10 cellular contexts compared by ENCODE assay signal in the genomic region with DNA sequence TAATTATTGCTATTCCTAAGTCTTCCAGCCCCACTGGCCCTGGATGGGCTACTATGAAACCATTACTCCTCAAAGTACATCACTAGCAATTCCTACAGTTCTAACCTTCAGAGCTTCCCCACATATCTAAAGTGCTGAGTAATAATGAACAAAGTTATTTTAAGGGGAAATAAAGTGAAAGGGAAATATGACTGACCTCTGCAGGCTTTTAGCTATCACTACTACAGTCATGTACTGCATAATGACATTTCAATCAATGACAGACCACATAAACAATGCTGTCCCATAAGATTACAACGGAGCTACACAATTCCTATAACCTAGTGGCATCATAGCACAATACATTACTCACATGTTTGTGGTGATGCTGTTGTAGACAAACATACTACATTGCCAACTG. TPM values are rescaled to one million over a fixed set of nuclear protein-coding genes. Genes with fewer than 3 reads are reported as not detected.
DNase-seq lines count a peak whose midpoint lies in the region; ATAC-seq and TF ChIP-seq lines count a peak whose summit lies in the region.
"Had no signal": no experiment of that assay in that cellular context is flagged by ENCODE, and none has a peak within 500 bp of the region (broad histone marks: within the 10 kb centered on the region; RNA-seq: fewer than 3 reads in every experiment).

No MANE protein-coding gene starts in this region.

- DNase-seq in activated CD8-positive, alpha-beta T cell treated with anti-CD3 and anti-CD28 coated beads for 36 hours: no peak
- DNase-seq in activated CD8-positive, alpha-beta T cell treated with anti-CD3 and anti-CD28 coated beads, Interleukin-2, amount 10 ng/mL, durations not matched to agents 7 days and 5 days: no peak
- DNase-seq in adipocyte (ENCODE audit: low read depth) (peak; percentile 84), activated T-cell treated with anti-CD3 and anti-CD28 coated beads for 4 hours (no peak)
- DNase-seq in activated CD4-positive, alpha-beta T cell treated with anti-CD3 and anti-CD28 coated beads, Interleukin-2, amount 10 ng/mL, durations not matched to agents 24 days and 14 days: no peak

- intact Hi-C loops in activated CD8-positive, alpha-beta T cell treated with anti-CD3 and anti-CD28 coated beads for 36 hours (cut with micrococcal nuclease): no loop called here
- intact Hi-C loops in activated CD4-positive, alpha-beta T cell treated with anti-CD3 and anti-CD28 coated beads, Interleukin-2, amount 10 ng/mL, durations not matched to agents 24 days and 14 days (cut with micrococcal nuclease): no loop called here

- H3K36me3 Mint-ChIP-seq in activated CD8-positive, alpha-beta T cell treated with anti-CD3 and anti-CD28 coated beads for 36 hours (ENCODE audit: low read depth): peaks cover 17% of the 10 kb centered on the region
- H3K36me3 Mint-ChIP-seq in activated CD8-positive, alpha-beta T cell treated with anti-CD3 and anti-CD28 coated beads, Interleukin-2, amount 10 ng/mL, durations not matched to agents 7 days and 5 days (ENCODE audit: low read depth): peaks cover 32% of the 10 kb centered on the region
- peaks cover 21% of the 10 kb centered on the region for H3K36me3 Mint-ChIP-seq in activated CD4-positive, alpha-beta T cell treated with anti-CD3 and anti-CD28 coated beads, Interleukin-2, amount 10 ng/mL, durations not matched to agents 24 days and 14 days (ENCODE audit: low read depth)
- H3K36me3 Mint-ChIP-seq: activated naive CD4-positive, alpha-beta T cell treated with anti-CD3 and anti-CD28 coated beads, Interleukin-2, amount 50 U/mL, for 72 hours had no signal

- H3K9ac ChIP-seq in adipocyte (ENCODE audit: low read length): peak overlapping the region; percentile 37
- peak overlapping the region; percentile 52 for H3K9ac ChIP-seq in skeletal muscle satellite cell (ENCODE audit: low read depth, low read length)

- POLR2A ChIA-PET in activated CD8-positive, alpha-beta T cell treated with anti-CD3 and anti-CD28 coated beads for 36 hours (lab: Charles Lee): no interaction called here
- POLR2A ChIA-PET in activated CD8-positive, alpha-beta T cell treated with anti-CD3 and anti-CD28 coated beads, Interleukin-2, amount 10 ng/mL, durations not matched to agents 7 days and 5 days (lab: Charles Lee): no interaction called here

- H3K9me3 ChIP-seq in adipocyte (ENCODE audit: control insufficient read depth, low read length) (no peaks in the 10 kb centered on the region), skeletal muscle satellite cell (replicated peaks; ENCODE audit: low read length) (no peaks in the 10 kb centered on the region)

- H3K4me3 ChIP-seq in adipocyte (ENCODE audit: low read length) (no peak overlapping the region), skeletal muscle satellite cell (ENCODE audit: low read length) (no peak overlapping the region)

- CTCF ChIA-PET in activated CD8-positive, alpha-beta T cell treated with anti-CD3 and anti-CD28 coated beads for 36 hours (lab: Charles Lee): interaction anchor here (0.7 to 2.4 kb wide), 9 partner anchors 10 to 221 kb away, joined by 3 to 35 read pairs (median 6); no protein-coding TSS in a partner anchor
- CTCF ChIA-PET in activated CD8-positive, alpha-beta T cell treated with anti-CD3 and anti-CD28 coated beads, Interleukin-2, amount 10 ng/mL, durations not matched to agents 7 days and 5 days (lab: Charles Lee): interaction anchor here (1.1 to 3.6 kb wide), 7 partner anchors 11 to 178 kb away, joined by 3 to 51 read pairs (median 11); no protein-coding TSS in a partner anchor

- H3K36me3 ChIP-seq in adipocyte (ENCODE audit: control insufficient read depth, insufficient read depth, low read length, severe bottlenecking) (peaks cover 42% of the 10 kb centered on the region), skeletal muscle satellite cell (ENCODE audit: insufficient read depth, low read length) (peaks cover 40% of the 10 kb centered on the region)

- H3K4me1 Mint-ChIP-seq in activated CD8-positive, alpha-beta T cell treated with anti-CD3 and anti-CD28 coated beads for 36 hours (ENCODE audit: low read depth): peaks cover 7% of the 10 kb centered on the region
- no peaks in the 10 kb centered on the region for H3K4me1 Mint-ChIP-seq in activated CD8-positive, alpha-beta T cell treated with anti-CD3 and anti-CD28 coated beads, Interleukin-2, amount 10 ng/mL, durations not matched to agents 7 days and 5 days (ENCODE audit: low read depth)
- H3K4me1 Mint-ChIP-seq in activated CD4-positive, alpha-beta T cell treated with anti-CD3 and anti-CD28 coated beads, Interleukin-2, amount 10 ng/mL, durations not matched to agents 24 days and 14 days: peaks cover 2% of the 10 kb centered on the region

- H3K27ac Mint-ChIP-seq in activated CD8-positive, alpha-beta T cell treated with anti-CD3 and anti-CD28 coated beads for 36 hours: no peak overlapping the region
- no peak overlapping the region for H3K27ac Mint-ChIP-seq in activated CD8-positive, alpha-beta T cell treated with anti-CD3 and anti-CD28 coated beads, Interleukin-2, amount 10 ng/mL, durations not matched to agents 7 days and 5 days
- H3K27ac Mint-ChIP-seq in activated CD4-positive, alpha-beta T cell treated with anti-CD3 and anti-CD28 coated beads, Interleukin-2, amount 10 ng/mL, durations not matched to agents 24 days and 14 days: no peak overlapping the region
- H3K27ac Mint-ChIP-seq: activated naive CD4-positive, alpha-beta T cell treated with anti-CD3 and anti-CD28 coated beads, Interleukin-2, amount 50 U/mL, for 72 hours had no signal

- H3K9me3 Mint-ChIP-seq in activated CD8-positive, alpha-beta T cell treated with anti-CD3 and anti-CD28 coated beads for 36 hours: no peaks in the 10 kb centered on the region
- no peaks in the 10 kb centered on the region for H3K9me3 Mint-ChIP-seq in activated CD8-positive, alpha-beta T cell treated with anti-CD3 and anti-CD28 coated beads, Interleukin-2, amount 10 ng/mL, durations not matched to agents 7 days and 5 days (ENCODE audit: insufficient read depth)
- no peaks in the 10 kb centered on the region for H3K9me3 Mint-ChIP-seq in activated CD4-positive, alpha-beta T cell treated with anti-CD3 and anti-CD28 coated beads, Interleukin-2, amount 10 ng/mL, durations not matched to agents 24 days and 14 days
- H3K9me3 Mint-ChIP-seq: activated naive CD4-positive, alpha-beta T cell treated with anti-CD3 and anti-CD28 coated beads, Interleukin-2, amount 50 U/mL, for 72 hours had no signal

- no peak for TF ChIP-seq CTCF in activated CD8-positive, alpha-beta T cell treated with anti-CD3 and anti-CD28 coated beads for 36 hours (IDR thresholded peaks at IDR 0.05)

- peak; percentile 20 for ATAC-seq in activated CD8-positive, alpha-beta T cell treated with anti-CD3 and anti-CD28 coated beads for 36 hours
- no peak for ATAC-seq in activated CD8-positive, alpha-beta T cell treated with anti-CD3 and anti-CD28 coated beads, Interleukin-2, amount 10 ng/mL, durations not matched to agents 7 days and 5 days
- ATAC-seq in HG03103 (IDR thresholded peaks at IDR 0.05; ENCODE audit: low read depth, unreplicated experiment) (peak; percentile 64), HG03097 (IDR thresholded peaks at IDR 0.05; ENCODE audit: low FRiP score, unreplicated experiment) (no peak)
- ATAC-seq: Panc1 had no signal

- H3K27me3 ChIP-seq in adipocyte (replicated peaks; ENCODE audit: control insufficient read depth, insufficient read depth, low read length) (no peaks in the 10 kb centered on the region), skeletal muscle satellite cell (ENCODE audit: control insufficient read depth, insufficient read depth, low read length) (no peaks in the 10 kb centered on the region)

- H3K4me1 ChIP-seq in adipocyte (ENCODE audit: control insufficient read depth, insufficient read depth, low read length) (peaks cover 27% of the 10 kb centered on the region), skeletal muscle satellite cell (ENCODE audit: control insufficient read depth, insufficient read depth, low read length) (peaks cover 29% of the 10 kb centered on the region)

- no peaks in the 10 kb centered on the region for H3K27me3 Mint-ChIP-seq in activated CD8-positive, alpha-beta T cell treated with anti-CD3 and anti-CD28 coated beads for 36 hours
- H3K27me3 Mint-ChIP-seq in activated CD8-positive, alpha-beta T cell treated with anti-CD3 and anti-CD28 coated beads, Interleukin-2, amount 10 ng/mL, durations not matched to agents 7 days and 5 days (ENCODE audit: low read depth): no peaks in the 10 kb centered on the region
- H3K27me3 Mint-ChIP-seq in activated CD4-positive, alpha-beta T cell treated with anti-CD3 and anti-CD28 coated beads, Interleukin-2, amount 10 ng/mL, durations not matched to agents 24 days and 14 days: no peaks in the 10 kb centered on the region

- peak overlapping the region; percentile 26 for H3K4me2 ChIP-seq in skeletal muscle satellite cell (ENCODE audit: low read length)

- no peak overlapping the region for H3K4me3 Mint-ChIP-seq in activated CD8-positive, alpha-beta T cell treated with anti-CD3 and anti-CD28 coated beads for 36 hours
- H3K4me3 Mint-ChIP-seq in activated CD8-positive, alpha-beta T cell treated with anti-CD3 and anti-CD28 coated beads, Interleukin-2, amount 10 ng/mL, durations not matched to agents 7 days and 5 days: no peak overlapping the region
- H3K4me3 Mint-ChIP-seq in activated CD4-positive, alpha-beta T cell treated with anti-CD3 and anti-CD28 coated beads, Interleukin-2, amount 10 ng/mL, durations not matched to agents 24 days and 14 days: no peak overlapping the region

RNA-seq across cellular contexts. Expression of a gene that starts 22.1 kb away (rescaled TPM):
- total RNA-seq in activated CD8-positive, alpha-beta T cell treated with anti-CD3 and anti-CD28 coated beads for 36 hours: 1 to 10 TPM; 5.4 to 5.5 TPM
- total RNA-seq in activated CD8-positive, alpha-beta T cell treated with anti-CD3 and anti-CD28 coated beads, Interleukin-2, amount 10 ng/mL, durations not matched to agents 7 days and 5 days: 1 to 10 TPM; 5.3 TPM
- total RNA-seq in skeletal muscle satellite cell (2012; rRNA removed): 12.2 and 12.7 TPM in 2 replicates
- total RNA-seq in activated CD4-positive, alpha-beta T cell treated with anti-CD3 and anti-CD28 coated beads, Interleukin-2, amount 10 ng/mL, durations not matched to agents 24 days and 14 days: 4.7 and 5.1 TPM in 2 replicates

RNA-seq across cellular contexts. Expression of a gene that starts 32.5 kb away (rescaled TPM):
- 10 to 100 TPM; 37.1 to 37.3 TPM for total RNA-seq in activated CD8-positive, alpha-beta T cell treated with anti-CD3 and anti-CD28 coated beads for 36 hours
- 10 to 100 TPM; 87.5 to 87.9 TPM for total RNA-seq in activated CD8-positive, alpha-beta T cell treated with anti-CD3 and anti-CD28 coated beads, Interleukin-2, amount 10 ng/mL, durations not matched to agents 7 days and 5 days
- 19.8 and 27.1 TPM in 2 replicates for total RNA-seq in skeletal muscle satellite cell (2012; rRNA removed)
- total RNA-seq in activated CD4-positive, alpha-beta T cell treated with anti-CD3 and anti-CD28 coated beads, Interleukin-2, amount 10 ng/mL, durations not matched to agents 24 days and 14 days: 29.1 TPM in 2 replicates

Comparison
In these comparisons a context has a peak if more than half of its experiments do, and no peak if none do; other contexts are left out.
1. ATAC-seq: peak in activated CD8-positive, alpha-beta T cell treated with anti-CD3 and anti-CD28 coated beads for 36 hours (single experiment) and HG03103 (single experiment); none in activated CD8-positive, alpha-beta T cell treated with anti-CD3 and anti-CD28 coated beads, Interleukin-2, amount 10 ng/mL, durations not matched to agents 7 days and 5 days (single experiment) and HG03097 (single experiment).